Comparison of ENCODE assay signal across 1 cellular context in the genomic region with DNA sequence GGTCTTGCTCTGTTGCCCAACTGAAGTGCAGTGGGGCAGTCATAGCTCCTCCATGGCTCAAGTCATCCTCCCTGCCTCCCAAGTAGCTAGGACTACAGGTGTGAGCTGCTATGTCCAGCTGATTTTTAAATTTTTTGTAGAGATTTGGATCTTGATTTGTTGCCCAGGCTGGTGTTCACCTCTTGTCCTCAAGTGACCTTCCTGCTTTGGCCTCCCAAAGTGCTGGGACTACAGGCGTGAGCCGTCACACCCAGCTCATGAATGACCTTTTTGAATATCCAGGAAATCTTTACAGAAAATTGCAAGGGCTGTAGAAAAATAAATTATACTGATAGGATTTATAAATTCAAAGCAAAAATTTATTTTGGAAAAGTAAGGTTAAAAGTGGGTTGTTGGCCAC.
TF ChIP-seq lines count a peak whose summit lies in the region.

No MANE protein-coding gene starts in this region.

TF ChIP-seq in IMR-90, 13 proteins besides CTCF, POLR2A, EP300 and RAD21:
- TF ChIP-seq USF2 (IDR thresholded peaks at IDR 0.05; ENCODE audit: low read depth, low read length) (no peak), SMC3 (IDR thresholded peaks at IDR 0.05; ENCODE audit: low read depth, low read length) (no peak), BHLHE40 (IDR thresholded peaks at IDR 0.05; ENCODE audit: low read depth, low read length) (no peak), MXI1 (IDR thresholded peaks at IDR 0.05; ENCODE audit: borderline replicate concordance, low read depth, low read length) (no peak), FOS (IDR thresholded peaks at IDR 0.05; ENCODE audit: low read depth, low read length) (no peak), RCOR1 (IDR thresholded peaks at IDR 0.05; ENCODE audit: insufficient replicate concordance, low read length) (no peak), CHD1 (IDR thresholded peaks at IDR 0.05; ENCODE audit: low read depth, low read length) (no peak), RFX5 (IDR thresholded peaks at IDR 0.05; ENCODE audit: low read depth, low read length) (no peak), MAZ (IDR thresholded peaks at IDR 0.05; ENCODE audit: borderline replicate concordance, low read depth, low read length) (no peak), CEBPB (IDR thresholded peaks at IDR 0.05; ENCODE audit: low read depth, low read length) (no peak), NFE2L2 (IDR thresholded peaks at IDR 0.05; ENCODE audit: low read depth, low read length) (no peak), MAFK (IDR thresholded peaks at IDR 0.05; ENCODE audit: low read depth, low read length) (no peak)
- TF ChIP-seq, protein P1, sequence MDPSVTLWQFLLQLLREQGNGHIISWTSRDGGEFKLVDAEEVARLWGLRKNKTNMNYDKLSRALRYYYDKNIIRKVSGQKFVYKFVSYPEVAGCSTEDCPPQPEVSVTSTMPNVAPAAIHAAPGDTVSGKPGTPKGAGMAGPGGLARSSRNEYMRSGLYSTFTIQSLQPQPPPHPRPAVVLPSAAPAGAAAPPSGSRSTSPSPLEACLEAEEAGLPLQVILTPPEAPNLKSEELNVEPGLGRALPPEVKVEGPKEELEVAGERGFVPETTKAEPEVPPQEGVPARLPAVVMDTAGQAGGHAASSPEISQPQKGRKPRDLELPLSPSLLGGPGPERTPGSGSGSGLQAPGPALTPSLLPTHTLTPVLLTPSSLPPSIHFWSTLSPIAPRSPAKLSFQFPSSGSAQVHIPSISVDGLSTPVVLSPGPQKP (IDR thresholded peaks at IDR 0.05; ENCODE audit: borderline replicate concordance, low read depth, low read length), result no peak
TF ChIP-seq in IMR-90: peak in this region for 0.
